ENCODE assay signal across 1 cellular context in the genomic region with DNA sequence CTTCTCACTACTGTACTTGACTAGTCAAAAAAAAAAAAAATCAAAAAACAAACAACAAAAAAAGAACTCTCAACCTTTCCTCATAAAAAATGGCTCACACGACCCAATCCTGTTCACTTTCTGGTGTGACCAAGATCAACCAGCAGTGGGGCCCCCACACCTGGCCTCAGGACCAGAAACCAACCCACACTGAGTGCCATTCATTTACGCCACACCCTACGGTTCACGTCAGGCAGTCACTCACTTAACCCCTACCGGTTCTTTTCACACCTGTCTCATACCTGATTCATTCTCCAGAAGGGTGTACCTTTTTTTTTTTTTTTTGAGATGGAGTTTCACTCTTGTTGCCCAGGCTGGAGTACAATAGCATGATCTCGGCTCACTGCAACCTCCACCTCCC.
TF ChIP-seq lines count a peak whose summit lies in the region.

No MANE protein-coding gene starts in this region.

TF ChIP-seq in HCT116, 20 proteins besides CTCF, POLR2A, EP300 and RAD21:
- TF ChIP-seq ZFX (IDR thresholded peaks at IDR 0.05): no peak
- TF ChIP-seq SRF (IDR thresholded peaks at IDR 0.05; ENCODE audit: low read depth): no peak
- TF ChIP-seq YY1 (IDR thresholded peaks at IDR 0.05; ENCODE audit: extremely low read depth, insufficient replicate concordance, low read depth, low read length): no peak
- TF ChIP-seq JUND (IDR thresholded peaks at IDR 0.05): no peak
- TF ChIP-seq, protein P1, sequence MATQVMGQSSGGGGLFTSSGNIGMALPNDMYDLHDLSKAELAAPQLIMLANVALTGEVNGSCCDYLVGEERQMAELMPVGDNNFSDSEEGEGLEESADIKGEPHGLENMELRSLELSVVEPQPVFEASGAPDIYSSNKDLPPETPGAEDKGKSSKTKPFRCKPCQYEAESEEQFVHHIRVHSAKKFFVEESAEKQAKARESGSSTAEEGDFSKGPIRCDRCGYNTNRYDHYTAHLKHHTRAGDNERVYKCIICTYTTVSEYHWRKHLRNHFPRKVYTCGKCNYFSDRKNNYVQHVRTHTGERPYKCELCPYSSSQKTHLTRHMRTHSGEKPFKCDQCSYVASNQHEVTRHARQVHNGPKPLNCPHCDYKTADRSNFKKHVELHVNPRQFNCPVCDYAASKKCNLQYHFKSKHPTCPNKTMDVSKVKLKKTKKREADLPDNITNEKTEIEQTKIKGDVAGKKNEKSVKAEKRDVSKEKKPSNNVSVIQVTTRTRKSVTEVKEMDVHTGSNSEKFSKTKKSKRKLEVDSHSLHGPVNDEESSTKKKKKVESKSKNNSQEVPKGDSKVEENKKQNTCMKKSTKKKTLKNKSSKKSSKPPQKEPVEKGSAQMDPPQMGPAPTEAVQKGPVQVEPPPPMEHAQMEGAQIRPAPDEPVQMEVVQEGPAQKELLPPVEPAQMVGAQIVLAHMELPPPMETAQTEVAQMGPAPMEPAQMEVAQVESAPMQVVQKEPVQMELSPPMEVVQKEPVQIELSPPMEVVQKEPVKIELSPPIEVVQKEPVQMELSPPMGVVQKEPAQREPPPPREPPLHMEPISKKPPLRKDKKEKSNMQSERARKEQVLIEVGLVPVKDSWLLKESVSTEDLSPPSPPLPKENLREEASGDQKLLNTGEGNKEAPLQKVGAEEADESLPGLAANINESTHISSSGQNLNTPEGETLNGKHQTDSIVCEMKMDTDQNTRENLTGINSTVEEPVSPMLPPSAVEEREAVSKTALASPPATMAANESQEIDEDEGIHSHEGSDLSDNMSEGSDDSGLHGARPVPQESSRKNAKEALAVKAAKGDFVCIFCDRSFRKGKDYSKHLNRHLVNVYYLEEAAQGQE (IDR thresholded peaks at IDR 0.05; ENCODE audit: low read depth): no peak
- TF ChIP-seq EGR1 (IDR thresholded peaks at IDR 0.05; ENCODE audit: low read depth): no peak
- TF ChIP-seq, protein P2, sequence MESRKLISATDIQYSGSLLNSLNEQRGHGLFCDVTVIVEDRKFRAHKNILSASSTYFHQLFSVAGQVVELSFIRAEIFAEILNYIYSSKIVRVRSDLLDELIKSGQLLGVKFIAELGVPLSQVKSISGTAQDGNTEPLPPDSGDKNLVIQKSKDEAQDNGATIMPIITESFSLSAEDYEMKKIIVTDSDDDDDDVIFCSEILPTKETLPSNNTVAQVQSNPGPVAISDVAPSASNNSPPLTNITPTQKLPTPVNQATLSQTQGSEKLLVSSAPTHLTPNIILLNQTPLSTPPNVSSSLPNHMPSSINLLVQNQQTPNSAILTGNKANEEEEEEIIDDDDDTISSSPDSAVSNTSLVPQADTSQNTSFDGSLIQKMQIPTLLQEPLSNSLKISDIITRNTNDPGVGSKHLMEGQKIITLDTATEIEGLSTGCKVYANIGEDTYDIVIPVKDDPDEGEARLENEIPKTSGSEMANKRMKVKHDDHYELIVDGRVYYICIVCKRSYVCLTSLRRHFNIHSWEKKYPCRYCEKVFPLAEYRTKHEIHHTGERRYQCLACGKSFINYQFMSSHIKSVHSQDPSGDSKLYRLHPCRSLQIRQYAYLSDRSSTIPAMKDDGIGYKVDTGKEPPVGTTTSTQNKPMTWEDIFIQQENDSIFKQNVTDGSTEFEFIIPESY (IDR thresholded peaks at IDR 0.05; ENCODE audit: extremely low read depth, insufficient replicate concordance, low read length): no peak
- TF ChIP-seq EZH2phosphoT487 (IDR thresholded peaks at IDR 0.05; ENCODE audit: borderline replicate concordance): no peak
- TF ChIP-seq, protein P3, sequence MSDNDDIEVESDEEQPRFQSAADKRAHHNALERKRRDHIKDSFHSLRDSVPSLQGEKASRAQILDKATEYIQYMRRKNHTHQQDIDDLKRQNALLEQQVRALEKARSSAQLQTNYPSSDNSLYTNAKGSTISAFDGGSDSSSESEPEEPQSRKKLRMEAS (IDR thresholded peaks at IDR 0.05): no peak
- TF ChIP-seq TCF7L2 (IDR thresholded peaks at IDR 0.05; ENCODE audit: borderline replicate concordance, extremely low read depth, insufficient read depth, insufficient read length): no peak
- TF ChIP-seq SP1 (IDR thresholded peaks at IDR 0.05; ENCODE audit: low read depth): no peak
- no peak for TF ChIP-seq EZH2 (IDR thresholded peaks at IDR 0.05)
- TF ChIP-seq FOSL1 (IDR thresholded peaks at IDR 0.05; ENCODE audit: low read depth): no peak
- no peak for TF ChIP-seq POLR2AphosphoS5 (IDR thresholded peaks at IDR 0.05; ENCODE audit: low read depth, low read length)
- no peak for TF ChIP-seq CBX3 (IDR thresholded peaks at IDR 0.05; ENCODE audit: low read depth)
- no peak for TF ChIP-seq CEBPB (IDR thresholded peaks at IDR 0.05; ENCODE audit: low read depth)
- TF ChIP-seq, protein P4, sequence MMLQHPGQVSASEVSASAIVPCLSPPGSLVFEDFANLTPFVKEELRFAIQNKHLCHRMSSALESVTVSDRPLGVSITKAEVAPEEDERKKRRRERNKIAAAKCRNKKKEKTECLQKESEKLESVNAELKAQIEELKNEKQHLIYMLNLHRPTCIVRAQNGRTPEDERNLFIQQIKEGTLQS (IDR thresholded peaks at IDR 0.05): no peak
- TF ChIP-seq ELF1 (IDR thresholded peaks at IDR 0.05; ENCODE audit: borderline replicate concordance, low read depth): no peak
- no peak for TF ChIP-seq ZNF274 (IDR thresholded peaks at IDR 0.05; ENCODE audit: low read depth, low read length)
- no peak for TF ChIP-seq SIN3A (IDR thresholded peaks at IDR 0.05; ENCODE audit: low read depth)
